ENCODE assay signal across 1 cellular context in genomic region chr11:47899801-47900200, GRCh38.
TF ChIP-seq lines count a peak whose summit lies in the region.

No MANE protein-coding gene starts in this region.

TF ChIP-seq in GM12878, 131 proteins besides CTCF, POLR2A, EP300 and RAD21 (continued from another document):
- TF ChIP-seq SMAD1 (IDR thresholded peaks at IDR 0.05; ENCODE audit: low read depth, partially characterized antibody) = no peak
- no peak for TF ChIP-seq IRF3 (IDR thresholded peaks at IDR 0.05)
- no peak for TF ChIP-seq CBX5 (IDR thresholded peaks at IDR 0.05; ENCODE audit: low read depth)
- no peak for TF ChIP-seq NR2C2 (IDR thresholded peaks at IDR 0.05; ENCODE audit: borderline replicate concordance, control insufficient read depth, insufficient read length, low read depth)
- no peak for TF ChIP-seq SIX5 (IDR thresholded peaks at IDR 0.05; ENCODE audit: low read depth, low read length, severe bottlenecking)
- TF ChIP-seq ATF3 (IDR thresholded peaks at IDR 0.05; ENCODE audit: borderline replicate concordance, extremely low read depth, low read depth, low read length) = 0 out of 2 replicates have a peak, but pooled peaks have one; percentile 19
- TF ChIP-seq ZNF592 (IDR thresholded peaks at IDR 0.05) = no peak
- TF ChIP-seq ZZZ3 (IDR thresholded peaks at IDR 0.05; ENCODE audit: control insufficient read depth, insufficient read length, low read depth) = no peak
- no peak for TF ChIP-seq SREBF1 (IDR thresholded peaks at IDR 0.05; ENCODE audit: low read length)
- TF ChIP-seq PBX3 (IDR thresholded peaks at IDR 0.05; ENCODE audit: insufficient replicate concordance, low read depth, low read length) = peak; percentile 9
- no peak for TF ChIP-seq BRCA1 (IDR thresholded peaks at IDR 0.05; ENCODE audit: low read depth, low read length)
- TF ChIP-seq TCF7 (IDR thresholded peaks at IDR 0.05; ENCODE audit: borderline replicate concordance) = peak; percentile 52; the same call in 1 of the 2 replicates
- TF ChIP-seq DPF2 (IDR thresholded peaks at IDR 0.05) = peak; percentile 98
- no peak for TF ChIP-seq SMARCA5 (IDR thresholded peaks at IDR 0.05)
- TF ChIP-seq ZNF384 (IDR thresholded peaks at IDR 0.05; ENCODE audit: borderline replicate concordance, low read depth, low read length) = 0 out of 2 replicates have a peak, but pooled peaks have one; percentile 13
- TF ChIP-seq GATAD2B (conservative IDR thresholded peaks at IDR 0.05; ENCODE audit: low read depth) = 0 out of 2 replicates have a peak, but pooled peaks have one; percentile 27
- TF ChIP-seq CHD1 (IDR thresholded peaks at IDR 0.05; ENCODE audit: low read depth, low read length) = no peak
- no peak for TF ChIP-seq ZSCAN29 (IDR thresholded peaks at IDR 0.05)
- no peak for TF ChIP-seq TAF1 (IDR thresholded peaks at IDR 0.05; ENCODE audit: borderline replicate concordance, low read depth, low read length)
- TF ChIP-seq HDAC6 (IDR thresholded peaks at IDR 0.05; ENCODE audit: unreplicated experiment) = no peak
- no peak for TF ChIP-seq ZNF274 (IDR thresholded peaks at IDR 0.05; ENCODE audit: insufficient read depth, insufficient read length)
- TF ChIP-seq NFYA (IDR thresholded peaks at IDR 0.05; ENCODE audit: borderline replicate concordance, low read depth, low read length) = no peak
- TF ChIP-seq RAD51 (IDR thresholded peaks at IDR 0.05) = peak; percentile 65
- TF ChIP-seq IKZF1 (conservative IDR thresholded peaks at IDR 0.05) = peak; percentile 65
- TF ChIP-seq POLR2AphosphoS2 (IDR thresholded peaks at IDR 0.05; ENCODE audit: low read depth, low read length) = no peak
- peak; percentile 88 for TF ChIP-seq EED (IDR thresholded peaks at IDR 0.05; ENCODE audit: low read depth)
- TF ChIP-seq IRF5 (IDR thresholded peaks at IDR 0.05; ENCODE audit: borderline replicate concordance) = no peak
- TF ChIP-seq POLR2AphosphoS5 (IDR thresholded peaks at IDR 0.05; ENCODE audit: low read length) = no peak
- peak; percentile 90 for TF ChIP-seq TBL1XR1 (IDR thresholded peaks at IDR 0.05; ENCODE audit: low read depth, low read length)
- peak; percentile 87 for TF ChIP-seq MTA2 (IDR thresholded peaks at IDR 0.05; ENCODE audit: low read depth)
- no peak for TF ChIP-seq KLF5 (IDR thresholded peaks at IDR 0.05; ENCODE audit: partially characterized antibody)
- TF ChIP-seq BCL11A (IDR thresholded peaks at IDR 0.05; ENCODE audit: low read depth, low read length) = peak; percentile 83; the same call in 1 of the 2 replicates
- TF ChIP-seq JUND (IDR thresholded peaks at IDR 0.05; ENCODE audit: low read depth, low read length) = no peak
- TF ChIP-seq SP1 (IDR thresholded peaks at IDR 0.05; ENCODE audit: low read depth, low read length) = no peak
- peak; percentile 89 for TF ChIP-seq FOXM1 (IDR thresholded peaks at IDR 0.05; ENCODE audit: low read depth, low read length)
- TF ChIP-seq USF2 (IDR thresholded peaks at IDR 0.05; ENCODE audit: borderline replicate concordance, low read depth, low read length) = peak; percentile 21; the same call in 1 of the 2 replicates
- TF ChIP-seq YBX1 (IDR thresholded peaks at IDR 0.05) = no peak
- peak; percentile 43; the same call in 1 of the 2 replicates for TF ChIP-seq JUNB (IDR thresholded peaks at IDR 0.05)
- TF ChIP-seq NKRF (conservative IDR thresholded peaks at IDR 0.05) = no peak
- TF ChIP-seq SUZ12 (IDR thresholded peaks at IDR 0.05; ENCODE audit: unreplicated experiment) = no peak
- TF ChIP-seq SPI1 (IDR thresholded peaks at IDR 0.05; ENCODE audit: borderline replicate concordance, insufficient read depth, low read depth, low read length) = peak; percentile 99
- peak; percentile 83 to 86 for TF ChIP-seq IKZF2 (IDR thresholded peaks at IDR 0.05)
- peak; percentile 84 for TF ChIP-seq CREM (IDR thresholded peaks at IDR 0.05; ENCODE audit: low read depth)
- TF ChIP-seq LARP7 (IDR thresholded peaks at IDR 0.05) = no peak
- no peak for TF ChIP-seq SMC3 (IDR thresholded peaks at IDR 0.05; ENCODE audit: borderline replicate concordance, low read length)
- TF ChIP-seq ZNF622 (IDR thresholded peaks at IDR 0.05) = no peak
